In genomic region chr13:59367467-59367866, GRCh38 we compare ENCODE assay signal across 28 cellular contexts.
DNase-seq lines count a peak whose midpoint lies in the region; ATAC-seq, FAIRE-seq and TF ChIP-seq lines count a peak whose summit lies in the region.
"Had no signal": no experiment of that assay in that cellular context is flagged by ENCODE, and none has a peak within 500 bp of the region (broad histone marks: within the 10 kb centered on the region; RNA-seq: fewer than 3 reads in every experiment).

No MANE protein-coding gene starts in this region.

- H3K9ac ChIP-seq in endothelial cell of umbilical vein (replicated peaks; ENCODE audit: extremely low read depth, insufficient read depth, low read length): no peak overlapping the region
- H3K9ac ChIP-seq: BLaER1 had no signal

- POLR2A ChIA-PET in endothelial cell of umbilical vein (lab: Charles Lee): no interaction called here

- TF ChIP-seq CTCF in endothelial cell of umbilical vein (IDR thresholded peaks at IDR 0.05; ENCODE audit: extremely low read depth in 1 of 2, insufficient read depth in 1 of 2, low read depth in 1 of 2, low read length in 2 of 2): no peak
- no peak for TF ChIP-seq CTCF in spleen (IDR thresholded peaks at IDR 0.05 in 8 of 11, conservative IDR thresholded peaks at IDR 0.05 in 3 of 11)
- no peak for TF ChIP-seq CTCF in upper lobe of right lung (IDR thresholded peaks at IDR 0.05)

- FAIRE-seq in endothelial cell of umbilical vein (lab: Jason Lieb, UNC): no peak
- FAIRE-seq: A204.1, GM12878, GM12892, GM18507 had no signal

- no peaks in the 10 kb centered on the region for H3K79me2 ChIP-seq in endothelial cell of umbilical vein (ENCODE audit: control insufficient read depth, insufficient read depth, low read length)

- no TSS peak for BruUV-seq in endothelial cell of umbilical vein (replicated peaks; lab: Mats Ljungman, UMichigan)

- H3K9me3 ChIP-seq in right cardiac atrium (ENCODE audit: control insufficient read depth, low read length): no peaks in the 10 kb centered on the region
- no peaks in the 10 kb centered on the region for H3K9me3 ChIP-seq in endothelial cell of umbilical vein (replicated peaks; ENCODE audit: control insufficient read depth, insufficient read depth, low read length)
- H3K9me3 ChIP-seq in spleen: peaks cover 0 to 7% (median 0%) of the 10 kb centered on the region in 8 donors
- H3K9me3 ChIP-seq in upper lobe of right lung: no peaks in the 10 kb centered on the region
- H3K9me3 ChIP-seq: BE2C, BLaER1 had no signal

- no peaks in the 10 kb centered on the region for H3K36me3 ChIP-seq in endothelial cell of umbilical vein (ENCODE audit: control insufficient read depth in 2 of 2, extremely low read depth in 1 of 2, insufficient read depth in 2 of 2, low read length in 2 of 2)
- no peaks in the 10 kb centered on the region for H3K36me3 ChIP-seq in spleen
- H3K36me3 ChIP-seq in upper lobe of right lung: no peaks in the 10 kb centered on the region
- H3K36me3 ChIP-seq: BE2C, BLaER1 had no signal

- CTCF ChIA-PET in endothelial cell of umbilical vein (lab: Charles Lee): no interaction called here

- intact Hi-C loops in right cardiac atrium (cut with DNase I): no loop called here
- intact Hi-C loops in left cardiac atrium (cut with DNase I): no loop called here
- intact Hi-C loops in endothelial cell of umbilical vein (cut with micrococcal nuclease): no loop called here
- intact Hi-C loops in spleen (cut with DNase I; ENCODE audit: low total_unique reads): no loop called here
- intact Hi-C loops in upper lobe of right lung (cut with DNase I): no loop called here
- intact Hi-C loops in posterior vena cava (cut with DNase I): no loop called here

- H3K4me2 ChIP-seq in endothelial cell of umbilical vein (ENCODE audit: insufficient read depth, low read length): no peak overlapping the region
- H3K4me2 ChIP-seq: BLaER1 had no signal

- H3K27me3 ChIP-seq in right cardiac atrium (ENCODE audit: control insufficient read depth, insufficient read depth) (no peaks in the 10 kb centered on the region), endothelial cell of umbilical vein (ENCODE audit: control insufficient read depth in 2 of 2, insufficient read depth in 2 of 2, low read length in 2 of 2) (no peaks in the 10 kb centered on the region), spleen (replicated peaks in 1 of 7) (no peaks in the 10 kb centered on the region), upper lobe of right lung (no peaks in the 10 kb centered on the region)
- H3K27me3 ChIP-seq: BE2C, BLaER1 had no signal

- DNase-seq in right cardiac atrium: no peak
- no peak for DNase-seq in left cardiac atrium
- peak; percentile 21 for DNase-seq in endothelial cell of umbilical vein (ENCODE audit: low read depth, low spot score)
- DNase-seq in spleen: no peak
- DNase-seq in upper lobe of right lung: no peak
- no peak for DNase-seq in activated CD4-positive, alpha-beta T cell treated with anti-CD3 and anti-CD28 coated beads, Interleukin-2, amount 50 U/mL, for 1 hour
- DNase-seq in posterior vena cava (ENCODE audit: low spot score): no peak
- DNase-seq: 8988T; ACHN; BE2C; C1 segment of cervical spinal cord; CD4-positive, alpha-beta memory T cell; CD4-positive, CD25-positive, alpha-beta regulatory T cell; CD8-positive, alpha-beta memory T cell; COR-L47; DMS 273 treated with DMSO at 0.1 percent for 48 hours; DMS153; DMS53; DMS79; DND-41; EL; GDM1 had no signal

- ATAC-seq in right cardiac atrium: peak; percentile 69 to 82
- ATAC-seq in left cardiac atrium: no peak
- ATAC-seq in upper lobe of right lung: peak; percentile 19
- no peak for ATAC-seq in GM21515 (IDR thresholded peaks at IDR 0.05; ENCODE audit: unreplicated experiment)
- ATAC-seq: GM12878 had no signal

- no peak overlapping the region for H2AFZ ChIP-seq in endothelial cell of umbilical vein (ENCODE audit: low read depth, low read length)

- dilution Hi-C loops in endothelial cell of umbilical vein (cut with MboI; ENCODE audit: extremely low pct_ligation_motif_present, low sequenced_read_pairs): no loop called here

- H3K9me1 ChIP-seq in endothelial cell of umbilical vein (replicated peaks; ENCODE audit: control insufficient read depth, extremely low read depth, insufficient read depth, low read length): no peaks in the 10 kb centered on the region

- TF ChIP-seq POLR2A in endothelial cell of umbilical vein (IDR thresholded peaks at IDR 0.05; ENCODE audit: low read depth, low read length) (no peak), spleen (IDR thresholded peaks at IDR 0.05) (no peak)

- no peaks in the 10 kb centered on the region for H4K20me1 ChIP-seq in endothelial cell of umbilical vein (replicated peaks; ENCODE audit: control insufficient read depth, extremely low read depth, insufficient read depth, low read length)
- H4K20me1 ChIP-seq: BLaER1 had no signal

- H3K4me1 ChIP-seq in right cardiac atrium (ENCODE audit: control insufficient read depth, insufficient read depth, low read length) (peaks cover 6% of the 10 kb centered on the region), endothelial cell of umbilical vein (ENCODE audit: control insufficient read depth, extremely low read depth, insufficient read depth, low read length) (peaks cover 6% of the 10 kb centered on the region), spleen (peaks cover 0 to 25% (median 8%) of the 10 kb centered on the region in 6 donors), upper lobe of right lung (peaks cover 4% of the 10 kb centered on the region)
- H3K4me1 ChIP-seq: BLaER1 had no signal

- no peak overlapping the region for H3K4me3 ChIP-seq in right cardiac atrium (ENCODE audit: low read length)
- no peak overlapping the region for H3K4me3 ChIP-seq in endothelial cell of umbilical vein (replicated peaks in 1 of 3; ENCODE audit: insufficient read depth in 1 of 3, low read depth in 1 of 3, low read length in 3 of 3)
- H3K4me3 ChIP-seq in spleen: no peak overlapping the region
- no peak overlapping the region for H3K4me3 ChIP-seq in upper lobe of right lung
- H3K4me3 ChIP-seq: BLaER1, GM12878 had no signal

- 64% methylated on average over 5 of the region's 5 CpGs for WGBS in right cardiac atrium
- 91 to 95% (median 94%) methylated on average over 5 of the region's 5 CpGs for WGBS in spleen, 5 donors

- no peak overlapping the region for H3K27ac ChIP-seq in right cardiac atrium (ENCODE audit: low read length)
- H3K27ac ChIP-seq in endothelial cell of umbilical vein (ENCODE audit: insufficient read depth, low read depth, low read length): no peak overlapping the region
- peak overlapping the region in 6 of 8 donors; percentile 30 to 82 (median 68) for H3K27ac ChIP-seq in spleen
- peak overlapping the region; percentile 1 for H3K27ac ChIP-seq in upper lobe of right lung
- H3K27ac ChIP-seq: BLaER1 had no signal

TF ChIP-seq in endothelial cell of umbilical vein, 7 proteins besides CTCF, POLR2A, EP300 and RAD21:
- no peak for TF ChIP-seq POLR2AphosphoS5 (IDR thresholded peaks at IDR 0.05; ENCODE audit: insufficient read depth, low read depth, low read length)
- TF ChIP-seq GATA2 (IDR thresholded peaks at IDR 0.05; ENCODE audit: insufficient read depth, insufficient read length, low read depth, low read length): no peak

Comparison
In these comparisons a context has a peak if more than half of its experiments do, and no peak if none do; other contexts are left out.
1. ATAC-seq: peak in right cardiac atrium (2 of 2) and upper lobe of right lung (single experiment); none in left cardiac atrium (0 of 2) and GM21515 (single experiment).
2. H3K27ac ChIP-seq: peak in spleen (6 of 8) and upper lobe of right lung (single experiment); none in right cardiac atrium (single experiment) and endothelial cell of umbilical vein (single experiment).